Comparison of ENCODE assay signal across 19 cellular contexts in genomic region chr17:60321336-60322055, GRCh38.
DNase-seq lines count a peak whose midpoint lies in the region; ATAC-seq and FAIRE-seq lines count a peak whose summit lies in the region.
"Had no signal": no experiment of that assay in that cellular context is flagged by ENCODE, and none has a peak within 500 bp of the region (broad histone marks: within the 10 kb centered on the region; RNA-seq: fewer than 3 reads in every experiment).

No MANE protein-coding gene starts in this region.

- no peak overlapping the region for H3K4me2 ChIP-seq in GM23248 (ENCODE audit: unreplicated experiment)
- no peak overlapping the region for H3K4me2 ChIP-seq in Karpas-422 (ENCODE audit: low read depth, low read length, poor library complexity, severe bottlenecking)
- H3K4me2 ChIP-seq: BLaER1, PC-9 had no signal

- no peaks in the 10 kb centered on the region for H3F3A ChIP-seq in GM23248 (ENCODE audit: insufficient read depth)

- H4K20me1 ChIP-seq in GM23248 (ENCODE audit: insufficient read depth) (peaks cover 9% of the 10 kb centered on the region; the same call in 1 of the 2 replicates), Karpas-422 (ENCODE audit: insufficient read depth, low read depth, low read length) (no peaks in the 10 kb centered on the region)

- H3K9me3 ChIP-seq in GM23248 (ENCODE audit: low read depth) (no peaks in the 10 kb centered on the region), Karpas-422 (ENCODE audit: low read length) (no peaks in the 10 kb centered on the region)
- H3K9me3 ChIP-seq: BLaER1 had no signal

- no peaks in the 10 kb centered on the region for H3K27me3 ChIP-seq in GM23248 (replicated peaks; ENCODE audit: insufficient read depth)
- no peaks in the 10 kb centered on the region for H3K27me3 ChIP-seq in Karpas-422 (ENCODE audit: low read length)
- H3K27me3 ChIP-seq: BLaER1 had no signal

- in situ Hi-C loops in GM23248 (cut with MboI), result no loop called here

- peak; percentile 91 for FAIRE-seq in RCC 7860 (lab: Jason Lieb, UNC)

- DNase-seq in GM23248, result peak; percentile 10
- DNase-seq in RCC 7860 (ENCODE audit: low spot score), result peak; percentile 46
- no peak for DNase-seq in left lobe of liver (ENCODE audit: low spot score)
- no peak for DNase-seq in Karpas-422
- DNase-seq in left colon, result no peak
- DNase-seq: CD8-positive, alpha-beta memory T cell; DMS 273 treated with DMSO at 0.1 percent for 48 hours; EL; GOT3; NCI-H146; NCI-H2107; NCI-H345; NCI-H69; PC-9; T-cell had no signal

- H3K9me2 ChIP-seq in GM23248 (ENCODE audit: insufficient read depth) (no peaks in the 10 kb centered on the region), Karpas-422 (replicated peaks; ENCODE audit: insufficient read depth, low read length) (no peaks in the 10 kb centered on the region)

- intact Hi-C loops in left colon (cut with DNase I, micrococcal nuclease), result no loop called here

- ATAC-seq in left lobe of liver, result peak; percentile 71
- ATAC-seq in HG02885 (IDR thresholded peaks at IDR 0.05; ENCODE audit: poor library complexity, unreplicated experiment), result no peak
- ATAC-seq in left colon, result no peak
- no peak for ATAC-seq in GM19324 (IDR thresholded peaks at IDR 0.05; ENCODE audit: low FRiP score, unreplicated experiment)
- ATAC-seq: T-cell had no signal

- no peak overlapping the region for H3K4me3 ChIP-seq in GM23248
- H3K4me3 ChIP-seq in Karpas-422 (ENCODE audit: low read length), result no peak overlapping the region
- H3K4me3 ChIP-seq: BLaER1, PC-9, SK-N-MC had no signal

- H3K9ac ChIP-seq in GM23248 (no peak overlapping the region), Karpas-422 (ENCODE audit: low read length) (no peak overlapping the region)
- H3K9ac ChIP-seq: BLaER1 had no signal

- peaks cover 98% of the 10 kb centered on the region for H3K79me2 ChIP-seq in GM23248 (ENCODE audit: insufficient read depth)
- H3K79me2 ChIP-seq in Karpas-422 (ENCODE audit: low read length), result peaks cover 89% of the 10 kb centered on the region

- whole genome bisulfite sequencing in GM23248 (ENCODE audit: low coverage in 1 of 2, low lambda C conversion rate in 2 of 2, missing lambda C conversion rate in 2 of 2), 2 experiments, result 96 to 99% methylated on average over 4 of the region's 4 CpGs

- H3K36me3 ChIP-seq in GM23248 (ENCODE audit: low read depth) (no peaks in the 10 kb centered on the region), Karpas-422 (ENCODE audit: insufficient read depth, low read length) (no peaks in the 10 kb centered on the region)
- H3K36me3 ChIP-seq: BLaER1 had no signal

- H3K4me1 ChIP-seq in GM23248 (ENCODE audit: insufficient read depth) (no peaks in the 10 kb centered on the region), Karpas-422 (ENCODE audit: low read length) (peaks cover 27% of the 10 kb centered on the region)
- H3K4me1 ChIP-seq: BLaER1 had no signal

- H2AFZ ChIP-seq in GM23248, result no peak overlapping the region
- H2AFZ ChIP-seq in Karpas-422 (ENCODE audit: low read length), result no peak overlapping the region
- H2AFZ ChIP-seq: PC-9 had no signal

- H3K27ac ChIP-seq in GM23248 (no peak overlapping the region), Karpas-422 (ENCODE audit: low read length) (no peak overlapping the region)
- H3K27ac ChIP-seq: BLaER1, PC-9, SK-N-MC had no signal

Comparison
In these comparisons a context has a peak if more than half of its experiments do, and no peak if none do; other contexts are left out.
1. DNase-seq: peak in GM23248 (single experiment) and RCC 7860 (single experiment); none in left lobe of liver (single experiment), Karpas-422 (single experiment) and left colon (0 of 2).